In genomic region chr1:11645270-11645669, GRCh38 we compare ENCODE assay signal across 3 cellular contexts.
"Had no signal": no experiment of that assay in that cellular context is flagged by ENCODE, and none has a peak within 500 bp of the region (broad histone marks: within the 10 kb centered on the region; RNA-seq: fewer than 3 reads in every experiment).

No MANE protein-coding gene starts in this region.

- H3K36me3 ChIP-seq: HAP-1 had no signal

- H3K9me3 ChIP-seq: HAP-1 had no signal

- H3K4me3 ChIP-seq: GM23248, GM23338, HAP-1 had no signal

- H3K27ac ChIP-seq: GM23248 had no signal
